ENCODE assay signal across 8 cellular contexts in genomic region chr9:89278997-89279739, GRCh38. TPM values are rescaled to one million over a fixed set of nuclear protein-coding genes. Genes with fewer than 3 reads are reported as not detected.
DNase-seq lines count a peak whose midpoint lies in the region; ATAC-seq lines count a peak whose summit lies in the region.

No MANE protein-coding gene starts in this region.

- no peak overlapping the region for H3K4me3 ChIP-seq in GM23248

- H3K9me2 ChIP-seq in GM23248 (ENCODE audit: insufficient read depth) = no peaks in the 10 kb centered on the region

- no peaks in the 10 kb centered on the region for H3K79me2 ChIP-seq in GM23248 (ENCODE audit: insufficient read depth)

- H3K9ac ChIP-seq in GM23248 = no peak overlapping the region

- in situ Hi-C loops in GM23248 (cut with MboI) = loop anchor here (10.0 kb wide), 1 partner anchor 274 kb away; no protein-coding TSS in a partner anchor

- no peak overlapping the region for H3K4me2 ChIP-seq in GM23248 (ENCODE audit: unreplicated experiment)

- H3K27ac ChIP-seq in GM23248 = no peak overlapping the region

- ATAC-seq in GM18517 (IDR thresholded peaks at IDR 0.05; ENCODE audit: unreplicated experiment) (no peak), GM18867 (IDR thresholded peaks at IDR 0.05; ENCODE audit: unreplicated experiment) (no peak)

- DNase-seq in DMS53 (lab: John Stamatoyannopoulos, UW) (peak; percentile 63), DMS53 treated with DMSO at 0.1 percent for 48 hours (lab: John Stamatoyannopoulos, UW; ENCODE audit: unreplicated experiment) (no peak), GM23248 (peak; percentile 78), NCI-H748 treated with DMSO at 0.1 percent for 48 hours (lab: John Stamatoyannopoulos, UW) (peak; percentile 44), cerebellum (ENCODE audit: low spot score) (peak; percentile 29), lung microvascular endothelial cell (ENCODE audit: low read depth in 2 of 2) (peak; percentile 60 to 65)

- H3K27me3 ChIP-seq in GM23248 (replicated peaks; ENCODE audit: insufficient read depth) = no peaks in the 10 kb centered on the region

- 46 to 47% methylated on average over 5 of the region's 5 CpGs for WGBS in GM23248 (ENCODE audit: low coverage in 1 of 2, low lambda C conversion rate in 2 of 2, missing lambda C conversion rate in 2 of 2), 2 experiments

- peaks cover 11% of the 10 kb centered on the region for H3F3A ChIP-seq in GM23248 (ENCODE audit: insufficient read depth)

- no peaks in the 10 kb centered on the region for H4K20me1 ChIP-seq in GM23248 (ENCODE audit: insufficient read depth)

- no peaks in the 10 kb centered on the region for H3K9me3 ChIP-seq in GM23248 (ENCODE audit: low read depth)

- H3K4me1 ChIP-seq in GM23248 (ENCODE audit: insufficient read depth) = peaks cover 8% of the 10 kb centered on the region

- H3K36me3 ChIP-seq in GM23248 (ENCODE audit: low read depth) = no peaks in the 10 kb centered on the region

- no peak overlapping the region for H2AFZ ChIP-seq in GM23248

RNA-seq across cellular contexts. Expression of gene CKS2, which starts 31.8 kb away (rescaled TPM):
- total RNA-seq in GM23248 (2014; rRNA removed; shearing (Covaris generic)) = 44.0 and 94.6 TPM in 2 replicates
- polyA plus RNA-seq in GM23248 (2016; fragmentation: Nextera tagmentation; extraction: Ambion mirVana) = 146 and 152 TPM in 2 replicates
- total RNA-seq in cerebellum (38.0 TPM), lung microvascular endothelial cell (60.3 and 94.8 TPM in 2 replicates)

RNA-seq across cellular contexts. Expression of gene SECISBP2, which starts 39.1 kb away (rescaled TPM):
- total RNA-seq in GM23248 (2014; rRNA removed; shearing (Covaris generic)) = 12.2 and 19.0 TPM in 2 replicates
- 11.9 and 13.0 TPM in 2 replicates for polyA plus RNA-seq in GM23248 (2016; fragmentation: Nextera tagmentation; extraction: Ambion mirVana)
- total RNA-seq in cerebellum = 77.9 TPM
- 16.8 and 27.4 TPM in 2 replicates for total RNA-seq in lung microvascular endothelial cell
